Comparison of ENCODE assay signal across 26 cellular contexts in the genomic region with DNA sequence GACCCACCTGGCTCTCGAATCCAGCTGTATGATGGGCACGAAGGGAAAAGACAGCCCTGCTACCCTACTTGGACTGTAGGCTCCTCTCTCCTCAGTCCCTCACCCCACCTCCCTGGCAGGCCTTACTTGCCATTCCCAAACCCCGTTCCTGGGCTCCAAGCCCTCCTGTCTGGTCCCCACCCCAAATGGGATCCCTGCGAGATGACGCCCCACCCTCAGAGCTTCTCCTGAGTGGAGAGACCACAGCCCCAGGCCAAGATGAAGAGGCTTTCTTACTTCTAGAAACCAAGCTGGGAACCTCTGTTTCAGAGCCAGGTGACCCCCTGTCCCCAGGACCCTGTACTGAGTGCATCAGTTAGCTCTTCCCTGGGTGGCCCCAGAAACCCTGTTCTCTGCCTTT. TPM values are rescaled to one million over a fixed set of nuclear protein-coding genes. Genes with fewer than 3 reads are reported as not detected.
"Had no signal": no experiment of that assay in that cellular context is flagged by ENCODE, and none has a peak within 500 bp of the region (broad histone marks: within the 10 kb centered on the region; RNA-seq: fewer than 3 reads in every experiment).

No MANE protein-coding gene starts in this region.

- H3K4me3 ChIP-seq: adrenal gland, K562, PC-9, SJCRH30 had no signal

- H3K36me3 ChIP-seq: adrenal gland, SJCRH30 had no signal

- DNase-seq: activated CD4-positive, alpha-beta memory T cell treated with anti-CD3 and anti-CD28 coated beads, Interleukin-2, amount 10 ng/mL, durations not matched to agents 7 days and 5 days; activated CD4-positive, alpha-beta T cell treated with anti-CD3 and anti-CD28 coated beads for 36 hours; activated CD4-positive, alpha-beta T cell treated with anti-CD3 and anti-CD28 coated beads, Interleukin-2, amount 50 U/mL, for 1 hour; activated gamma-delta T cell; activated naive CD4-positive, alpha-beta T cell treated with anti-CD3 and anti-CD28 coated beads, Interleukin-2, amount 10 ng/mL, durations not matched to agents 7 days and 5 days; activated naive CD8-positive, alpha-beta T cell treated with anti-CD3 and anti-CD28 coated beads, Interleukin-2, amount 10 ng/mL, durations not matched to agents 7 days and 5 days; activated T-cell treated with anti-CD3 and anti-CD28 coated beads for 4 hours; activated T-cell treated with anti-CD3 and anti-CD28 coated beads, Interleukin-2, amount 50 U/mL, for 48 hours; anterior cingulate cortex; central memory CD4-positive, alpha-beta T cell; Kasumi-1; NCI-H1048; NCI-H146; NCI-H187 treated with DMSO at 0.1 percent for 48 hours; NCI-H2081 treated with DMSO at 0.1 percent for 48 hours; NCI-H446; NCI-H524; PC-9; SJCRH30; SK-N-SH; T-helper 1 cell; WERI-Rb-1 had no signal

- H3K4me1 ChIP-seq: adrenal gland, SJCRH30 had no signal

- H3K27ac ChIP-seq: adrenal gland, PC-9, SJCRH30, WERI-Rb-1 had no signal

- H3K9me3 ChIP-seq: adrenal gland, SJCRH30, SK-N-SH had no signal

- H2AFZ ChIP-seq: PC-9 had no signal

- H3K9me2 ChIP-seq: SK-N-SH had no signal

- H3K27me3 ChIP-seq: SJCRH30 had no signal

- H3K4me2 ChIP-seq: PC-9, SK-N-SH had no signal

- ATAC-seq: activated CD4-positive, alpha-beta T cell treated with anti-CD3 and anti-CD28 coated beads for 36 hours; activated T-helper 17 cell treated with anti-CD3 and anti-CD28 coated beads, Interleukin-2, amount 50 U/mL, for 72 hours; K562 had no signal

- H3K9ac ChIP-seq: SK-N-SH had no signal

RNA-seq across cellular contexts. Expression of a gene that starts 4.5 kb away (rescaled TPM):
- total RNA-seq: activated naive CD8-positive, alpha-beta T cell treated with anti-CD3 and anti-CD28 coated beads, Interleukin-2, amount 10 ng/mL, durations not matched to agents 7 days and 5 days; K562; M059J; PC-9; SJCRH30 had no signal
- polyA plus RNA-seq: K562 had no signal
